8 cellular contexts compared by ENCODE assay signal in genomic region chr17:81035389-81036127, GRCh38. TPM values are rescaled to one million over a fixed set of nuclear protein-coding genes. Genes with fewer than 3 reads are reported as not detected.
DNase-seq lines count a peak whose midpoint lies in the region; ATAC-seq, FAIRE-seq and TF ChIP-seq lines count a peak whose summit lies in the region.

No MANE protein-coding gene starts in this region.

- peaks cover 50% of the 10 kb centered on the region for H3K79me2 ChIP-seq in astrocyte (ENCODE audit: insufficient read depth, low read length)

- H3K9ac ChIP-seq in astrocyte (ENCODE audit: low read length) = peak overlapping the region; percentile 75
- H3K9ac ChIP-seq in kidney (ENCODE audit: low read length in 2 of 2) = peak overlapping the region; percentile 62 to 82

- intact Hi-C loops in kidney (cut with DNase I) (no loop called here), stomach (cut with DNase I; ENCODE audit: low total_unique reads) (no loop called here)

- TF ChIP-seq EP300 in stomach (IDR thresholded peaks at IDR 0.05) = no peak

- peak overlapping the region; percentile 66 for H3K27ac Mint-ChIP-seq in astrocyte (ENCODE audit: unreplicated experiment)

- ATAC-seq in HG03442 (IDR thresholded peaks at IDR 0.05; ENCODE audit: unreplicated experiment) (peak; percentile 13), GM21825 (IDR thresholded peaks at IDR 0.05; ENCODE audit: unreplicated experiment) (no peak)

- TF ChIP-seq POLR2A in stomach (IDR thresholded peaks at IDR 0.05) = no peak

- H3K27me3 ChIP-seq in astrocyte (ENCODE audit: insufficient read depth, low read length) (no peaks in the 10 kb centered on the region), stomach (no peaks in the 10 kb centered on the region)

- H3K9me3 Mint-ChIP-seq in astrocyte (ENCODE audit: unreplicated experiment) = no peaks in the 10 kb centered on the region

- H3K36me3 Mint-ChIP-seq in astrocyte (ENCODE audit: low read depth, unreplicated experiment) = peaks cover 12% of the 10 kb centered on the region

- no peaks in the 10 kb centered on the region for H3K36me3 ChIP-seq in astrocyte (ENCODE audit: insufficient read depth, low read length)
- peaks cover 0 to 4% of the 10 kb centered on the region in 2 donors for H3K36me3 ChIP-seq in kidney (ENCODE audit: control insufficient read depth in 1 of 2, insufficient read depth in 2 of 2, low read length in 2 of 2)
- peaks cover 0 to 25% (median 11%) of the 10 kb centered on the region in 4 donors for H3K36me3 ChIP-seq in stomach

- H4K20me1 ChIP-seq in astrocyte (ENCODE audit: insufficient read depth, low read length) = peaks cover 58% of the 10 kb centered on the region

- DNase-seq in NCI-H1417 (lab: John Stamatoyannopoulos, UW) (peak; percentile 37 to 76 (median 62)), NCI-H1417 treated with DMSO at 0.1 percent for 48 hours (lab: John Stamatoyannopoulos, UW) (no peak), astrocyte (ENCODE audit: low read depth) (no peak), kidney (peak; percentile 80), stomach (no peak)
- no peak for DNase-seq in NK-92 treated with Interleukin-12 subunit alpha and Interleukin-12 subunit beta, amount 100 ng/mL, for 24 hours (lab: John Stamatoyannopoulos, UW)

- peaks cover 51% of the 10 kb centered on the region for H3K4me1 ChIP-seq in astrocyte (ENCODE audit: insufficient read depth, low read length)
- H3K4me1 ChIP-seq in kidney (ENCODE audit: control insufficient read depth in 1 of 2, insufficient read depth in 1 of 2, low read depth in 1 of 2, low read length in 2 of 2) = peaks cover 30 to 64% of the 10 kb centered on the region in 2 donors
- peaks cover 66 to 87% (median 78%) of the 10 kb centered on the region in 4 donors for H3K4me1 ChIP-seq in stomach

- 3 to 23% (median 3%) methylated on average over 11 to 79 of the region's 80 CpGs for WGBS in stomach, 5 donors

- TF ChIP-seq CTCF in astrocyte (IDR thresholded peaks at IDR 0.05; ENCODE audit: insufficient read depth, low read depth, low read length) = no peak
- no peak for TF ChIP-seq CTCF in kidney (IDR thresholded peaks at IDR 0.05; ENCODE audit: borderline replicate concordance, extremely low read depth, insufficient read depth)
- no peak for TF ChIP-seq CTCF in stomach (IDR thresholded peaks at IDR 0.05)

- H3K9me3 ChIP-seq in astrocyte (ENCODE audit: insufficient read depth, low read depth, low read length) (no peaks in the 10 kb centered on the region), kidney (ENCODE audit: control insufficient read depth in 1 of 2, low read length in 2 of 2) (no peaks in the 10 kb centered on the region), stomach (no peaks in the 10 kb centered on the region)

- peaks cover 6% of the 10 kb centered on the region for H3K27me3 Mint-ChIP-seq in astrocyte (ENCODE audit: low read depth, unreplicated experiment)

- peak overlapping the region; percentile 68 for H3K4me3 ChIP-seq in astrocyte (ENCODE audit: insufficient read depth, low read depth, low read length)
- peak overlapping the region; percentile 75 to 82 for H3K4me3 ChIP-seq in kidney (ENCODE audit: low read length in 2 of 2)
- H3K4me3 ChIP-seq in stomach = peak overlapping the region; percentile 71 to 80 (median 72)

- peak overlapping the region; percentile 85 for H3K4me2 ChIP-seq in astrocyte (ENCODE audit: low read length)

- H3K4me3 Mint-ChIP-seq in astrocyte (ENCODE audit: unreplicated experiment) = peak overlapping the region; percentile 92

- H3K27ac ChIP-seq in astrocyte (ENCODE audit: low read depth, low read length) (peak overlapping the region; percentile 41), kidney (ENCODE audit: low read depth in 2 of 2, low read length in 2 of 2) (peak overlapping the region; percentile 53 to 74), stomach (peak overlapping the region; percentile 74 to 89 (median 82))

- H2AFZ ChIP-seq in astrocyte (ENCODE audit: low read depth, low read length) = no peak overlapping the region

- FAIRE-seq in astrocyte (lab: Jason Lieb, UNC) (no peak), kidney (lab: Jason Lieb, UNC) (no peak)

- peaks cover 21% of the 10 kb centered on the region for H3K4me1 Mint-ChIP-seq in astrocyte (ENCODE audit: low read depth, unreplicated experiment)

RNA-seq across cellular contexts. Expression of gene BAIAP2, which starts 0.6 kb away (rescaled TPM):
- total RNA-seq in astrocyte (43.3 and 51.4 TPM in 2 replicates), kidney (45.8 TPM), stomach (100 to 1,000 TPM in 2 of 5 donors, 10 to 100 TPM in 3; 21.1 to 263 (median 96.9) TPM)
- polyA plus RNA-seq in kidney (ENCODE audit: insufficient read depth, low read depth, low replicate concordance) (44.5 TPM), stomach (10 to 100 TPM; 37.5 to 66.1 (median 46.6) TPM)

RNA-seq across cellular contexts. Expression of gene CHMP6, which starts 43.9 kb away (rescaled TPM):
- 16.8 and 19.0 TPM in 2 replicates for total RNA-seq in astrocyte
- total RNA-seq in kidney = 28.0 TPM
- 34.1 TPM for polyA plus RNA-seq in kidney (ENCODE audit: insufficient read depth, low read depth, low replicate concordance)
- 100 to 1,000 TPM in 1 of 5 donors, 10 to 100 TPM in 3, 1 to 10 TPM in 1; 5.4 to 117 (median 12.9) TPM for total RNA-seq in stomach
- polyA plus RNA-seq in stomach = 10 to 100 TPM; 23.6 to 30.5 (median 25.4) TPM

Comparison
In these comparisons a context has a peak if more than half of its experiments do, and no peak if none do; other contexts are left out.
1. DNase-seq: peak in NCI-H1417 (3 of 3) and kidney (single experiment); none in NCI-H1417 treated with DMSO at 0.1 percent for 48 hours (single experiment), astrocyte (single experiment), stomach (single experiment) and NK-92 treated with Interleukin-12 subunit alpha and Interleukin-12 subunit beta, amount 100 ng/mL, for 24 hours (single experiment).
2. Peak in every context shown above with its lines, with median percentiles within 50 percentile points of each other: H3K27ac ChIP-seq and H3K4me3 ChIP-seq.